Comparison of ENCODE assay signal across 15 cellular contexts in genomic region chr7:115676707-115677106, GRCh38.
"Had no signal": no experiment of that assay in that cellular context is flagged by ENCODE, and none has a peak within 500 bp of the region (broad histone marks: within the 10 kb centered on the region; RNA-seq: fewer than 3 reads in every experiment).

No MANE protein-coding gene starts in this region.

- H3K27ac ChIP-seq: adrenal gland, ascending aorta, thyroid gland had no signal

- DNase-seq: activated B cell treated with CpG ODN at 0.5 μM for 24 hours; activated CD4-positive, alpha-beta T cell treated with anti-CD3 and anti-CD28 coated beads for 36 hours; activated CD4-positive, alpha-beta T cell treated with anti-CD3 and anti-CD28 coated beads, Interleukin-2, amount 50 U/mL, for 4 hours; activated CD8-positive, alpha-beta memory T cell treated with anti-CD3 and anti-CD28 coated beads for 24 hours; activated CD8-positive, alpha-beta memory T cell treated with anti-CD3 and anti-CD28 coated beads, Interleukin-2, amount 50 U/mL, for 4 hours; activated naive CD4-positive, alpha-beta T cell; activated T-cell treated with anti-CD3 and anti-CD28 coated beads, Interleukin-2, amount 50 U/mL, for 24 hours; central memory CD4-positive, alpha-beta T cell; effector memory CD4-positive, alpha-beta T cell; foreskin melanocyte; stimulated activated CD4-positive, alpha-beta T cell treated with anti-CD3 and anti-CD28 coated beads, Interleukin-4, amount 100 ng/mL, for 24 hours; T-helper 17 cell; thyroid gland had no signal

- H3K36me3 ChIP-seq: adrenal gland, ascending aorta, thyroid gland had no signal

- H3K27me3 ChIP-seq: adrenal gland, ascending aorta, thyroid gland had no signal

- H3K4me3 ChIP-seq: adrenal gland, ascending aorta, thyroid gland had no signal

- H3K9me3 ChIP-seq: adrenal gland, ascending aorta, thyroid gland had no signal

- H3K4me1 ChIP-seq: adrenal gland, ascending aorta, thyroid gland had no signal

- ATAC-seq: activated CD4-positive, alpha-beta T cell treated with anti-CD3 and anti-CD28 coated beads for 36 hours; T-helper 17 cell had no signal
